23 cellular contexts compared by ENCODE assay signal in genomic region chr3:20123121-20123652, GRCh38.
"Had no signal": no experiment of that assay in that cellular context is flagged by ENCODE, and none has a peak within 500 bp of the region (broad histone marks: within the 10 kb centered on the region; RNA-seq: fewer than 3 reads in every experiment).

No MANE protein-coding gene starts in this region.

- H3K9me3 Mint-ChIP-seq: activated B cell treated with CpG ODN at 0.5 μM for 24 hours; activated naive CD8-positive, alpha-beta T cell treated with anti-CD3 and anti-CD28 coated beads for 36 hours; natural killer cell treated with Interleukin-12 subunit alpha and Interleukin-12 subunit beta and Interleukin-15 and Interleukin-18, amount 100 ng/mL, for 72 hours had no signal

- H3K4me1 ChIP-seq: breast epithelium, esophagus squamous epithelium, foreskin keratinocyte, pancreas, transverse colon had no signal

- DNase-seq: activated B cell treated with CpG ODN at 0.5 μM for 24 hours; activated CD4-positive, alpha-beta T cell treated with anti-CD3 and anti-CD28 coated beads for 36 hours; activated CD4-positive, alpha-beta T cell treated with anti-CD3 and anti-CD28 coated beads, Interleukin-2, amount 50 U/mL, for 4 hours; activated CD8-positive, alpha-beta memory T cell treated with anti-CD3 and anti-CD28 coated beads for 24 hours; activated CD8-positive, alpha-beta memory T cell treated with anti-CD3 and anti-CD28 coated beads, Interleukin-2, amount 50 U/mL, for 48 hours; activated naive CD4-positive, alpha-beta T cell treated with Interleukin-2 at 50 U/mL for 16 hours; activated naive CD8-positive, alpha-beta T cell treated with anti-CD3 and anti-CD28 coated beads for 36 hours; activated T-cell treated with anti-CD3 and anti-CD28 coated beads, Interleukin-2, amount 50 U/mL, for 48 hours; amniotic stem cell; esophagus squamous epithelium; foreskin keratinocyte; kidney glomerular epithelial cell; left lung; pancreas; right cardiac atrium; stimulated activated CD4-positive, alpha-beta T cell treated with anti-CD3 and anti-CD28 coated beads, Interleukin-12 subunit alpha, Interleukin-12 subunit beta, amount 100 ng/mL, for 4 hours; stimulated activated CD4-positive, alpha-beta T cell treated with anti-CD3 and anti-CD28 coated beads, Interleukin-4, amount 100 ng/mL, for 4 hours; T1000; transverse colon had no signal

- H3K4me3 ChIP-seq: breast epithelium, coronary artery, esophagus squamous epithelium, left lung, lung, pancreas, transverse colon had no signal

- H3K27ac ChIP-seq: breast epithelium, coronary artery, esophagus squamous epithelium, foreskin keratinocyte, left lung, pancreas, transverse colon had no signal

- H3K9me3 ChIP-seq: breast epithelium, esophagus squamous epithelium, left lung, pancreas, transverse colon had no signal

- H3K27me3 Mint-ChIP-seq: activated B cell treated with CpG ODN at 0.5 μM for 24 hours; activated CD4-positive, alpha-beta T cell treated with anti-CD3 and anti-CD28 coated beads for 36 hours; activated naive CD8-positive, alpha-beta T cell treated with anti-CD3 and anti-CD28 coated beads for 36 hours; natural killer cell treated with Interleukin-12 subunit alpha and Interleukin-12 subunit beta and Interleukin-15 and Interleukin-18, amount 100 ng/mL, for 72 hours had no signal

- ATAC-seq: activated CD4-positive, alpha-beta T cell treated with anti-CD3 and anti-CD28 coated beads for 36 hours; foreskin keratinocyte; left lung; natural killer cell treated with Interleukin-12 subunit alpha and Interleukin-12 subunit beta and Interleukin-15 and Interleukin-18, amount 100 ng/mL, for 72 hours; pancreas; right cardiac atrium had no signal

- H3K27ac Mint-ChIP-seq: activated CD4-positive, alpha-beta T cell treated with anti-CD3 and anti-CD28 coated beads for 36 hours; activated naive CD8-positive, alpha-beta T cell treated with anti-CD3 and anti-CD28 coated beads for 36 hours had no signal

- H3K4me3 Mint-ChIP-seq: activated B cell treated with CpG ODN at 0.5 μM for 24 hours; activated CD4-positive, alpha-beta T cell treated with anti-CD3 and anti-CD28 coated beads for 36 hours; activated naive CD8-positive, alpha-beta T cell treated with anti-CD3 and anti-CD28 coated beads for 36 hours; natural killer cell treated with Interleukin-12 subunit alpha and Interleukin-12 subunit beta and Interleukin-15 and Interleukin-18, amount 100 ng/mL, for 72 hours had no signal

- H3K27me3 ChIP-seq: breast epithelium, esophagus squamous epithelium, foreskin keratinocyte, left lung, pancreas, transverse colon had no signal

- H3K4me1 Mint-ChIP-seq: activated CD4-positive, alpha-beta T cell treated with anti-CD3 and anti-CD28 coated beads for 36 hours; activated naive CD8-positive, alpha-beta T cell treated with anti-CD3 and anti-CD28 coated beads for 36 hours had no signal
